Comparison of ENCODE assay signal across 22 cellular contexts in genomic region chr6:52636830-52637229, GRCh38.
"Had no signal": no experiment of that assay in that cellular context is flagged by ENCODE, and none has a peak within 500 bp of the region (broad histone marks: within the 10 kb centered on the region; RNA-seq: fewer than 3 reads in every experiment).

No MANE protein-coding gene starts in this region.

- FAIRE-seq: RCC 7860 had no signal

- H3K27ac ChIP-seq: SJSA1, SK-N-MC had no signal

- H3K27me3 ChIP-seq: SJSA1 had no signal

- H3K9me3 ChIP-seq: MG63, SJSA1 had no signal

- DNase-seq: IMR-90, Karpas-422, KG1, MG63, NCI-H1092 treated with DMSO at 0.1 percent for 48 hours, NCI-H1436, NCI-H187, NCI-H2029, NCI-H2081 treated with DMSO at 0.1 percent for 48 hours, NCI-H2171, NCI-H226, NCI-H446, NCI-H510A, NCI-H524 treated with DMSO at 0.1 percent for 48 hours, NCI-H69, NCI-H774, Right ventricle myocardium superior, RPMI8226, SIG-M5 had no signal

- H3K36me3 ChIP-seq: MG63, SJSA1 had no signal

- H3K4me3 ChIP-seq: MG63, SJSA1, SK-N-MC had no signal
